In genomic region chr19:30450101-30450500, GRCh38 we compare ENCODE assay signal across 8 cellular contexts.
A peak's percentile ranks its signal among the peaks of the same experiment; 100 is the strongest.
DNase-seq lines count a peak whose midpoint lies in the region; ATAC-seq and TF ChIP-seq lines count a peak whose summit lies in the region.

No MANE protein-coding gene starts in this region.

- H3K4me3 ChIP-seq in prostate gland, result peak overlapping the region; percentile 9

- whole genome bisulfite sequencing in prostate gland, result 3% methylated on average over 7 of the region's 7 CpGs

- H3K36me3 ChIP-seq in prostate gland, result no peaks in the 10 kb centered on the region

- H3K27ac ChIP-seq in prostate gland, result no peak overlapping the region

- no peaks in the 10 kb centered on the region for H3K9me3 ChIP-seq in prostate gland

- no peaks in the 10 kb centered on the region for H3K27me3 ChIP-seq in prostate gland (replicated peaks; ENCODE audit: insufficient read depth)

- no peak for TF ChIP-seq POLR2A in prostate gland (IDR thresholded peaks at IDR 0.05)

- TF ChIP-seq CTCF in prostate gland (IDR thresholded peaks at IDR 0.05), result no peak

- DNase-seq in COR-L47 (lab: John Stamatoyannopoulos, UW) (peak; percentile 53), RPMI7951 (ENCODE audit: low read depth) (peak; percentile 29), left cardiac atrium (peak; percentile 73), prostate gland (ENCODE audit: low spot score) (no peak), LoVo (ENCODE audit: low spot score) (no peak), NCI-H345 treated with DMSO at 0.1 percent for 48 hours (lab: John Stamatoyannopoulos, UW; ENCODE audit: unreplicated experiment) (no peak)
- no peak for DNase-seq in activated naive CD4-positive, alpha-beta T cell (lab: John Stamatoyannopoulos, UW)

- no peaks in the 10 kb centered on the region for H3K4me1 ChIP-seq in prostate gland (replicated peaks)

- intact Hi-C loops in left cardiac atrium (cut with DNase I), result no loop called here
- intact Hi-C loops in prostate gland (cut with DNase I), result no loop called here

- ATAC-seq in left cardiac atrium (peak; percentile 88 to 92), HG02763 (IDR thresholded peaks at IDR 0.05; ENCODE audit: unreplicated experiment) (no peak)

Comparison
In these comparisons a context has a peak if more than half of its experiments do, and no peak if none do; other contexts are left out.
1. DNase-seq: peak in COR-L47 (single experiment), RPMI7951 (single experiment) and left cardiac atrium (single experiment); none in prostate gland (single experiment), LoVo (single experiment), activated naive CD4-positive, alpha-beta T cell (0 of 4) and NCI-H345 treated with DMSO at 0.1 percent for 48 hours (single experiment).